ENCODE assay signal across 9 cellular contexts in the genomic region with DNA sequence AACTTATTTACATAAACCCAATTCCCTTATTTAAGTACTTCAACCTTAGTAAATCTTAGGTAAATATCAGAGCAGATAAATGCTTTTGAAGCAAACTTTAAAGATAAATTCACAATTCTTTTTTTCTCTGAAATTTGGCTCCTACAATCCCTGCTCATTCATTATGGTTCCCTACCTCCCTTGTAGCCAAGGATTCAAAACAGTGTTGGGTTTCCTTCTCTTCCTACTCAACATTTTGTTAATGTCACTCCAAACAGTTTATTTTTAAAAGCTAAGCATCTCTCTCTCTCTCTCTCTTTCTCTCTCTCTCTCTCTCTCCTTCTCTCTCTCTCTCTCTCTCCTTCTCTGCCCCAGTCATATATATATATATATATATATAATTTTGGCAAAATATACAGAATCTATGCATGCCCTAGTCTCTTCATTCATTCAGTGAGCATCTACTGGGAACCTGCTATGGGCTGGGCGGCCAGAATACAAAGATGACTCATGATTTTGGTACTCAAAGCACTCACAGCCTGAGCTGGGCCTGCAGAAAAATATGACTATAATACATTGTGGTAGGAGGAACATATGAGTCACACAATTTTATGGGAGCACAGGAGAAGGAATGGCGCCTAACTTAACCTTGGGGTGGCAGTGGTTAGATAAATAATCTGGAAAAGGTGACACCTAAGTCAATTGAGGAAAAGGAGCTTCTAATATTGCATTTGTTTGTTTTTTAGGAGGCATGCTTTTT.
A peak's percentile ranks its signal among the peaks of the same experiment; 100 is the strongest.
DNase-seq lines count a peak whose midpoint lies in the region; ATAC-seq, FAIRE-seq and TF ChIP-seq lines count a peak whose summit lies in the region.
"Had no signal": no experiment of that assay in that cellular context is flagged by ENCODE, and none has a peak within 500 bp of the region (broad histone marks: within the 10 kb centered on the region; RNA-seq: fewer than 3 reads in every experiment).

No MANE protein-coding gene starts in this region.

- CTCF ChIA-PET in HepG2 (lab: Yijun Ruan, JAX; ENCODE audit: low intra/inter-chr PET ratio, low total read pairs) = no interaction called here
- CTCF ChIA-PET in GM10248 (lab: Yijun Ruan, JAX) = interaction anchor here (0.7 to 2.0 kb wide), 4 partner anchors 12 to 198 kb away, joined by 3 to 7 read pairs (median 4); no protein-coding TSS in a partner anchor

- H3K4me2 ChIP-seq in HepG2 (ENCODE audit: low read depth, low read length) = no peak overlapping the region

- H4K20me1 ChIP-seq in HepG2 (ENCODE audit: insufficient read depth, low read length) = no peaks in the 10 kb centered on the region

- no peaks in the 10 kb centered on the region for H3K9me3 ChIP-seq in HepG2 (ENCODE audit: low read length)

- BruUV-seq in HepG2 (replicated peaks; lab: Mats Ljungman, UMichigan) = no TSS peak

- peaks cover 25% of the 10 kb centered on the region for H3K4me1 ChIP-seq in HepG2 (ENCODE audit: insufficient read depth, low read length)

- no peaks in the 10 kb centered on the region for H3K79me2 ChIP-seq in HepG2 (ENCODE audit: insufficient read depth, low read length)

- intact Hi-C loops in HepG2 (cut with micrococcal nuclease; ENCODE audit: unreplicated experiment) = no loop called here

- no peak for TF ChIP-seq RAD21 in HepG2 (CRISPR knock-in tag; IDR thresholded peaks at IDR 0.05)

- FAIRE-seq in HepG2 (lab: Jason Lieb, UNC) = no peak

- POLR2A ChIA-PET in HepG2 (lab: Yijun Ruan, JAX) = interaction anchor here (1.2 kb wide), 1 partner anchor 81 kb away, joined by 3 read pairs; no protein-coding TSS in a partner anchor
- POLR2A ChIA-PET in GM10248 (lab: Yijun Ruan, JAX) = no interaction called here

- TF ChIP-seq POLR2A in HepG2 (IDR thresholded peaks at IDR 0.05; ENCODE audit: insufficient read depth in 1 of 2, low read depth in 2 of 2, low read length in 2 of 2) = no peak

- TF ChIP-seq CTCF in AG09309 (IDR thresholded peaks at IDR 0.05; ENCODE audit: control insufficient read depth, insufficient read depth, low read depth, low read length, missing control alignments) (no peak), astrocyte of the spinal cord (IDR thresholded peaks at IDR 0.05; ENCODE audit: low read depth, low read length) (no peak), HepG2 (CRISPR knock-in tag; IDR thresholded peaks at IDR 0.05) (no peak), GM10248 (IDR thresholded peaks at IDR 0.05; ENCODE audit: control extremely low read depth, extremely low read depth, low read depth, missing control alignments) (no peak)

- H2AFZ ChIP-seq in HepG2 (ENCODE audit: low read length) = no peak overlapping the region

- H3K36me3 ChIP-seq in HepG2 (replicated peaks in 1 of 2; ENCODE audit: control insufficient read depth in 1 of 2, insufficient read depth in 2 of 2, low read length in 2 of 2) = no peaks in the 10 kb centered on the region

- DNase-seq in AG09309 (ENCODE audit: low read depth) (peak; percentile 84), HuH-7.5 (ENCODE audit: low spot score) (peak; percentile 15), astrocyte of the spinal cord (ENCODE audit: low read depth, low spot score) (peak; percentile 93), HepG2 (ENCODE audit: low spot score) (peak; percentile 81), nucleus accumbens (lab: John Stamatoyannopoulos, UW) (no peak), GM10248 (ENCODE audit: extremely low spot score) (no peak), left lobe of liver (ENCODE audit: low spot score) (no peak)
- DNase-seq: activated naive CD8-positive, alpha-beta T cell treated with anti-CD3 and anti-CD28 coated beads, Interleukin-2, amount 10 ng/mL, durations not matched to agents 7 days and 5 days had no signal

- H3K4me3 ChIP-seq in AG09309 (ENCODE audit: control insufficient read depth, low read depth, low read length) (no peak overlapping the region), astrocyte of the spinal cord (ENCODE audit: low read depth, low read length) (no peak overlapping the region), HepG2 (replicated peaks in 1 of 3; ENCODE audit: insufficient read depth in 1 of 3, low read depth in 2 of 3, low read length in 3 of 3) (no peak overlapping the region)

- no peak overlapping the region for H3K9ac ChIP-seq in HepG2 (ENCODE audit: insufficient read depth, low read depth, low read length)

- TF ChIP-seq EP300 in HepG2 (IDR thresholded peaks at IDR 0.05; ENCODE audit: low read depth in 2 of 2, low read length in 2 of 2) (no peak; a peak in 1 of 4 replicates), HepG2 (CRISPR knock-in tag; IDR thresholded peaks at IDR 0.05; ENCODE audit: borderline replicate concordance) (no peak)

- H3K27me3 ChIP-seq in HepG2 (ENCODE audit: control insufficient read depth in 1 of 2, insufficient read depth in 2 of 2, low read length in 2 of 2) = peaks cover 0 to 19% of the 10 kb centered on the region in 2 experiments; a peak in 2 of 5 replicates

- peak; percentile 45; the same call in 2 of the 3 replicates for ATAC-seq in HepG2
- ATAC-seq in left lobe of liver = no peak
- ATAC-seq in HG03045 (IDR thresholded peaks at IDR 0.05; ENCODE audit: unreplicated experiment) = no peak

- no peak overlapping the region for H3K27ac ChIP-seq in HepG2 (ENCODE audit: extremely low read length, insufficient read depth, low read length)

- in situ Hi-C loops in astrocyte of the spinal cord (cut with HindIII; ENCODE audit: low sequenced_read_pairs) = no loop called here
- in situ Hi-C loops in HepG2 (cut with HindIII; ENCODE audit: extremely low pct_ligation_motif_present, low pct_unique_long_range_greater_than_20kb) = no loop called here

- 0% methylated on average over 2 of the region's 2 CpGs for WGBS in HepG2 (ENCODE audit: low lambda C conversion rate)

TF ChIP-seq in HepG2, 621 proteins besides CTCF, POLR2A, EP300 and RAD21:
- TF ChIP-seq SNAPC2 (CRISPR knock-in tag; IDR thresholded peaks at IDR 0.05) (no peak), GATAD2A (CRISPR knock-in tag; IDR thresholded peaks at IDR 0.05) (0 out of 2 replicates have a peak, but pooled peaks have one; percentile 20), HDAC2 (CRISPR knock-in tag; IDR thresholded peaks at IDR 0.05) (no peak), ZNF451 (CRISPR knock-in tag; IDR thresholded peaks at IDR 0.05) (no peak), NBN (conservative IDR thresholded peaks at IDR 0.05) (0 out of 2 replicates have a peak, but pooled peaks have one; percentile 48), FOSL2 (CRISPR knock-in tag; IDR thresholded peaks at IDR 0.05) (peak; percentile 93), TEAD3 (CRISPR knock-in tag; optimal IDR thresholded peaks at IDR 0.05; ENCODE audit: borderline replicate concordance) (peak; percentile 29), ZNF644 (CRISPR knock-in tag; IDR thresholded peaks at IDR 0.05; ENCODE audit: low read depth) (peak; percentile 29; the same call in 1 of the 2 replicates), TCF7 (IDR thresholded peaks at IDR 0.05; ENCODE audit: low read depth) (0 out of 2 replicates have a peak, but pooled peaks have one; percentile 16), XRCC5 (optimal IDR thresholded peaks at IDR 0.05; ENCODE audit: low read length) (peak; percentile 38), TCF12 (IDR thresholded peaks at IDR 0.05) (no peak), TCF12 (CRISPR knock-in tag; IDR thresholded peaks at IDR 0.05) (no peak), JUND (CRISPR knock-in tag; IDR thresholded peaks at IDR 0.05) (0 out of 2 replicates have a peak, but pooled peaks have one; percentile 59), NFE2L2 (IDR thresholded peaks at IDR 0.05; ENCODE audit: low read length) (peak; percentile 61; the same call in 1 of the 2 replicates), ZNF7 (CRISPR knock-in tag; IDR thresholded peaks at IDR 0.05) (peak; percentile 97)
- TF ChIP-seq, protein P1, sequence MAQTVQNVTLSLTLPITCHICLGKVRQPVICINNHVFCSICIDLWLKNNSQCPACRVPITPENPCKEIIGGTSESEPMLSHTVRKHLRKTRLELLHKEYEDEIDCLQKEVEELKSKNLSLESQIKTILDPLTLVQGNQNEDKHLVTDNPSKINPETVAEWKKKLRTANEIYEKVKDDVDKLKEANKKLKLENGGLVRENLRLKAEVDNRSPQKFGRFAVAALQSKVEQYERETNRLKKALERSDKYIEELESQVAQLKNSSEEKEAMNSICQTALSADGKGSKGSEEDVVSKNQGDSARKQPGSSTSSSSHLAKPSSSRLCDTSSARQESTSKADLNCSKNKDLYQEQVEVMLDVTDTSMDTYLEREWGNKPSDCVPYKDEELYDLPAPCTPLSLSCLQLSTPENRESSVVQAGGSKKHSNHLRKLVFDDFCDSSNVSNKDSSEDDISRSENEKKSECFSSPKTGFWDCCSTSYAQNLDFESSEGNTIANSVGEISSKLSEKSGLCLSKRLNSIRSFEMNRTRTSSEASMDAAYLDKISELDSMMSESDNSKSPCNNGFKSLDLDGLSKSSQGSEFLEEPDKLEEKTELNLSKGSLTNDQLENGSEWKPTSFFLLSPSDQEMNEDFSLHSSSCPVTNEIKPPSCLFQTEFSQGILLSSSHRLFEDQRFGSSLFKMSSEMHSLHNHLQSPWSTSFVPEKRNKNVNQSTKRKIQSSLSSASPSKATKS (CRISPR knock-in tag; IDR thresholded peaks at IDR 0.05) = no peak
- TF ChIP-seq, protein P2, sequence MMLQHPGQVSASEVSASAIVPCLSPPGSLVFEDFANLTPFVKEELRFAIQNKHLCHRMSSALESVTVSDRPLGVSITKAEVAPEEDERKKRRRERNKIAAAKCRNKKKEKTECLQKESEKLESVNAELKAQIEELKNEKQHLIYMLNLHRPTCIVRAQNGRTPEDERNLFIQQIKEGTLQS (CRISPR knock-in tag; IDR thresholded peaks at IDR 0.05) = peak; percentile 63

Comparison
In these comparisons a context has a peak if more than half of its experiments do, and no peak if none do; other contexts are left out.
1. DNase-seq: peak in AG09309 (single experiment), HuH-7.5 (single experiment), astrocyte of the spinal cord (single experiment) and HepG2 (single experiment); none in nucleus accumbens (0 of 56), GM10248 (single experiment) and left lobe of liver (single experiment).